Comparison of ENCODE assay signal across 9 cellular contexts in the genomic region with DNA sequence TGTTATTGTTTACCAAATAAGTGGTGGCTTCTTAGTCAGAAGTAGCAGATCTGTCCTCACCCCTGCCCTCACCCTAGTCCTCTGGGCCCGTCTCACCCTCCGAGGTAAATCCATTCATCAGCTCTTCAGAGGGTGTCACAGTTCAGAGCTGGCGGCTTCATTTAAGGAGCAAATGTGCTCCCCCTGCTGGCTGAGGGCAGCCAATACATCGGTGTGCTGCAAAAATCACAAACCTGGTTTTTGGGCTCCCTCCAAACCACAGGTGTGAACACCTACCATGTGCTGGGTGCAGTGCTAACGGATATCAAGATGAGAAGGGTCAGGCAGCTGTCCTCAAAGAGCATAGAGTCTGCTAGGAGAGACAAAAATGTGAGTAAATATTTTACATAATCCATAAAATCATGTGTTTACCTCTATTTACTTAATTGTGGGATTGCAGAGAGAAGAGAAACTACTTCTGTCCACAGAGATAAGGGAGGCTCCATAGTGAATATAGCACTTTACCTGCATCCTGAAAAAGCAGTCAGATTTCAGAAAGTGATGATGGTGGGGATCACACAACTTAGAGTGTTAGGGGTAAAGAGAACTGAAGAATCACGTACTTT. TPM values are rescaled to one million over a fixed set of nuclear protein-coding genes. Genes with fewer than 3 reads are reported as not detected.
DNase-seq lines count a peak whose midpoint lies in the region; ATAC-seq, FAIRE-seq and TF ChIP-seq lines count a peak whose summit lies in the region.
"Had no signal": no experiment of that assay in that cellular context is flagged by ENCODE, and none has a peak within 500 bp of the region (broad histone marks: within the 10 kb centered on the region; RNA-seq: fewer than 3 reads in every experiment).

No MANE protein-coding gene starts in this region.

- intact Hi-C loops in IMR-90 (cut with micrococcal nuclease), result loop anchor here (1.0 kb wide), 2 partner anchors 132 to 254 kb away; no protein-coding TSS in a partner anchor
- intact Hi-C loops in activated T-helper 1 cell treated with anti-CD3 and anti-CD28 coated beads, Interleukin-12 subunit alpha, Interleukin-12 subunit beta, Interleukin-2, Interleukin-4 antibody, amounts not matched to agents 30 ng/mL and 10 ng/mL and 1 ng/mL, durations not matched to agents 14 hours and 24 hours and 36 hours (cut with micrococcal nuclease), result loop anchor here (1.0 to 10.0 kb wide), 2 partner anchors 132 to 251 kb away; no protein-coding TSS in a partner anchor

- peak; percentile 42 to 63 for DNase-seq in NCI-H446 (lab: John Stamatoyannopoulos, UW)
- no peak for DNase-seq in NCI-H446 treated with DMSO at 0.1 percent for 48 hours (lab: John Stamatoyannopoulos, UW)
- peak; percentile 40 for DNase-seq in IMR-90
- peak; percentile 34 for DNase-seq in RCC 7860 (ENCODE audit: low spot score)
- peak; percentile 32 for DNase-seq in activated T-helper 1 cell treated with anti-CD3 and anti-CD28 coated beads, Interleukin-12 subunit alpha, Interleukin-12 subunit beta, Interleukin-2, Interleukin-4 antibody, amounts not matched to agents 30 ng/mL and 10 ng/mL and 1 ng/mL, durations not matched to agents 14 hours and 24 hours and 36 hours (ENCODE audit: low spot score)
- peak; percentile 55 for DNase-seq in fibroblast of villous mesenchyme (ENCODE audit: low read depth)
- DNase-seq in osteocyte (ENCODE audit: extremely low spot score, unreplicated experiment), result no peak
- peak in 1 of 2 donors; percentile 40 for DNase-seq in tibial nerve (ENCODE audit: low spot score in 2 of 2)

- 0% methylated on average over 1 of the region's 6 CpGs; no CpG with 5 or more reads in 1 of the 2 experiments for WGBS in IMR-90 (ENCODE audit: extremely low coverage in 2 of 2, insufficient read length in 1 of 2), 2 experiments
- WGBS in tibial nerve, 2 donors, result 11 to 19% methylated on average over 6 of the region's 6 CpGs

- H3K36me3 ChIP-seq in IMR-90 (ENCODE audit: control insufficient read depth, insufficient read depth, low read length) (no peaks in the 10 kb centered on the region), tibial nerve (no peaks in the 10 kb centered on the region)
- H3K36me3 ChIP-seq: BLaER1 treated with 17β-estradiol and CSF1 and Interleukin-3, amounts not matched to agents 10 nM and 100 nM had no signal

- H4K91ac ChIP-seq in IMR-90 (ENCODE audit: insufficient read depth, low read depth, low read length), result no peak overlapping the region

- H2BK20ac ChIP-seq in IMR-90 (ENCODE audit: low read depth, low read length), result no peak overlapping the region

- no peaks in the 10 kb centered on the region for H3K4me1 Mint-ChIP-seq in activated T-helper 1 cell treated with anti-CD3 and anti-CD28 coated beads, Interleukin-12 subunit alpha, Interleukin-12 subunit beta, Interleukin-2, Interleukin-4 antibody, amounts not matched to agents 30 ng/mL and 10 ng/mL and 1 ng/mL, durations not matched to agents 14 hours and 24 hours and 36 hours (ENCODE audit: low read depth)
- no peaks in the 10 kb centered on the region for H3K4me1 Mint-ChIP-seq in osteocyte (ENCODE audit: unreplicated experiment)

- H2AFZ ChIP-seq in IMR-90 (replicated peaks; ENCODE audit: low read length, poor library complexity), result peak overlapping the region; percentile 26

- H2BK120ac ChIP-seq in IMR-90 (ENCODE audit: low read depth, low read length), result no peak overlapping the region

- H2AK5ac ChIP-seq in IMR-90 (ENCODE audit: low read depth, low read length), result no peak overlapping the region

- no peaks in the 10 kb centered on the region for H3K79me1 ChIP-seq in IMR-90 (ENCODE audit: low read depth in 1 of 2, low read length in 2 of 2)

- H4K20me1 ChIP-seq in IMR-90 (ENCODE audit: insufficient read depth, low read length), result peaks cover 3% of the 10 kb centered on the region; the same call in 1 of the 2 replicates
- H4K20me1 ChIP-seq: BLaER1 treated with 17β-estradiol and CSF1 and Interleukin-3, amounts not matched to agents 10 nM and 100 nM had no signal

- dilution Hi-C loops in IMR-90 (cut with HindIII; ENCODE audit: low sequenced_read_pairs, unreplicated experiment), result no loop called here

- no peaks in the 10 kb centered on the region for H3K9me3 ChIP-seq in IMR-90 (ENCODE audit: control insufficient read depth, insufficient read depth, low read length)
- no peaks in the 10 kb centered on the region for H3K9me3 ChIP-seq in tibial nerve
- H3K9me3 ChIP-seq: BLaER1 treated with 17β-estradiol and CSF1 and Interleukin-3, amounts not matched to agents 10 nM and 100 nM had no signal

- H2BK5ac ChIP-seq in IMR-90 (ENCODE audit: low read depth, low read length, poor library complexity, severe bottlenecking), result no peak overlapping the region

- no peaks in the 10 kb centered on the region for H3K9me1 ChIP-seq in IMR-90 (ENCODE audit: insufficient read depth, low read length)

- TF ChIP-seq CTCF in IMR-90 (conservative IDR thresholded peaks at IDR 0.05; ENCODE audit: low read depth, low read length) (peak; percentile 67), fibroblast of villous mesenchyme (IDR thresholded peaks at IDR 0.05; ENCODE audit: insufficient read depth, low read depth, low read length) (peak; percentile 93), osteocyte (IDR thresholded peaks at IDR 0.05) (peak; percentile 92), tibial nerve (IDR thresholded peaks at IDR 0.05) (peak; percentile 69 to 91 (median 81))

- H3K27ac ChIP-seq in IMR-90 (ENCODE audit: insufficient read depth, low read length) (no peak overlapping the region), tibial nerve (no peak overlapping the region)
- H3K27ac ChIP-seq: BLaER1 treated with 17β-estradiol and CSF1 and Interleukin-3, amounts not matched to agents 10 nM and 100 nM had no signal

- POLR2A ChIA-PET in IMR-90 (lab: Charles Lee; ENCODE audit: unreplicated experiment), result no interaction called here

- no peaks in the 10 kb centered on the region for H3K36me3 Mint-ChIP-seq in activated T-helper 1 cell treated with anti-CD3 and anti-CD28 coated beads, Interleukin-12 subunit alpha, Interleukin-12 subunit beta, Interleukin-2, Interleukin-4 antibody, amounts not matched to agents 30 ng/mL and 10 ng/mL and 1 ng/mL, durations not matched to agents 14 hours and 24 hours and 36 hours (ENCODE audit: low read depth)
- no peaks in the 10 kb centered on the region for H3K36me3 Mint-ChIP-seq in osteocyte (ENCODE audit: unreplicated experiment)

- no peak overlapping the region for H3K4me3 Mint-ChIP-seq in activated T-helper 1 cell treated with anti-CD3 and anti-CD28 coated beads, Interleukin-12 subunit alpha, Interleukin-12 subunit beta, Interleukin-2, Interleukin-4 antibody, amounts not matched to agents 30 ng/mL and 10 ng/mL and 1 ng/mL, durations not matched to agents 14 hours and 24 hours and 36 hours
- no peak overlapping the region for H3K4me3 Mint-ChIP-seq in osteocyte (ENCODE audit: unreplicated experiment)

- H3K4me2 ChIP-seq in IMR-90 (ENCODE audit: low read depth, low read length), result no peak overlapping the region

- no peaks in the 10 kb centered on the region for H3K4me1 ChIP-seq in IMR-90 (ENCODE audit: control insufficient read depth, insufficient read depth, low read length)
- peaks cover 0 to 7% (median 0%) of the 10 kb centered on the region in 4 donors for H3K4me1 ChIP-seq in tibial nerve

- H4K8ac ChIP-seq in IMR-90 (ENCODE audit: low read depth in 2 of 2, low read length in 2 of 2), result no peak overlapping the region

- CTCF ChIA-PET in IMR-90 (lab: Yijun Ruan, JAX), result interaction anchor here (0.6 to 1.2 kb wide), 7 partner anchors 9 to 254 kb away, joined by 3 to 6 read pairs (median 4); no protein-coding TSS in a partner anchor

- H3K9me3 Mint-ChIP-seq in activated T-helper 1 cell treated with anti-CD3 and anti-CD28 coated beads, Interleukin-12 subunit alpha, Interleukin-12 subunit beta, Interleukin-2, Interleukin-4 antibody, amounts not matched to agents 30 ng/mL and 10 ng/mL and 1 ng/mL, durations not matched to agents 14 hours and 24 hours and 36 hours, result no peaks in the 10 kb centered on the region
- no peaks in the 10 kb centered on the region for H3K9me3 Mint-ChIP-seq in osteocyte (ENCODE audit: unreplicated experiment)

- H3K27me3 ChIP-seq in IMR-90 (ENCODE audit: control insufficient read depth, insufficient read depth, low read length), result peaks cover 12% of the 10 kb centered on the region
- H3K27me3 ChIP-seq in tibial nerve, result no peaks in the 10 kb centered on the region
- H3K27me3 ChIP-seq: BLaER1 treated with 17β-estradiol and CSF1 and Interleukin-3, amounts not matched to agents 10 nM and 100 nM had no signal

- no peak overlapping the region for H2AK9ac ChIP-seq in IMR-90 (replicated peaks; ENCODE audit: low read depth, low read length, poor library complexity)

- H3K14ac ChIP-seq in IMR-90 (replicated peaks; ENCODE audit: low read depth, low read length), result no peak overlapping the region

- in situ Hi-C loops in IMR-90 (cut with MboI; ENCODE audit: low sequenced_read_pairs), result loop anchor here (10.0 to 25.0 kb wide), 2 partner anchors 131 to 259 kb away; no protein-coding TSS in a partner anchor

- H3K9ac ChIP-seq in IMR-90 (ENCODE audit: low read depth, low read length), result no peak overlapping the region
- H3K9ac ChIP-seq: BLaER1 treated with 17β-estradiol and CSF1 and Interleukin-3, amounts not matched to agents 10 nM and 100 nM had no signal

- H3K18ac ChIP-seq in IMR-90 (ENCODE audit: low read depth, low read length), result no peak overlapping the region

- TF ChIP-seq RAD21 in IMR-90 (IDR thresholded peaks at IDR 0.05; ENCODE audit: low read length), result peak; percentile 46

- H3K4ac ChIP-seq in IMR-90 (ENCODE audit: low read depth, low read length), result no peak overlapping the region

- no peak overlapping the region for H3K27ac Mint-ChIP-seq in activated T-helper 1 cell treated with anti-CD3 and anti-CD28 coated beads, Interleukin-12 subunit alpha, Interleukin-12 subunit beta, Interleukin-2, Interleukin-4 antibody, amounts not matched to agents 30 ng/mL and 10 ng/mL and 1 ng/mL, durations not matched to agents 14 hours and 24 hours and 36 hours
- H3K27ac Mint-ChIP-seq in osteocyte (ENCODE audit: unreplicated experiment), result no peak overlapping the region

- no peak for TF ChIP-seq EP300 in tibial nerve (IDR thresholded peaks at IDR 0.05)

- no peak for TF ChIP-seq POLR2A in IMR-90 (IDR thresholded peaks at IDR 0.05; ENCODE audit: low read depth, low read length)
- no peak for TF ChIP-seq POLR2A in tibial nerve (IDR thresholded peaks at IDR 0.05)

- no peak overlapping the region for H3K4me3 ChIP-seq in IMR-90 (ENCODE audit: insufficient read depth, low read depth, low read length)
- H3K4me3 ChIP-seq in fibroblast of villous mesenchyme (ENCODE audit: low read depth, low read length), result no peak overlapping the region
- H3K4me3 ChIP-seq in tibial nerve, result no peak overlapping the region
- H3K4me3 ChIP-seq: BLaER1 treated with 17β-estradiol and CSF1 and Interleukin-3, amounts not matched to agents 10 nM and 100 nM had no signal

- H4K5ac ChIP-seq in IMR-90 (ENCODE audit: low read depth, low read length), result no peak overlapping the region

- H3K56ac ChIP-seq in IMR-90 (ENCODE audit: extremely low read depth, insufficient read depth, low read length), result no peak overlapping the region

- H2BK15ac ChIP-seq in IMR-90 (ENCODE audit: low read depth, low read length), result no peak overlapping the region

- ATAC-seq in IMR-90 (ENCODE audit: low read depth), result peak; percentile 92

- H3K27me3 Mint-ChIP-seq in activated T-helper 1 cell treated with anti-CD3 and anti-CD28 coated beads, Interleukin-12 subunit alpha, Interleukin-12 subunit beta, Interleukin-2, Interleukin-4 antibody, amounts not matched to agents 30 ng/mL and 10 ng/mL and 1 ng/mL, durations not matched to agents 14 hours and 24 hours and 36 hours (ENCODE audit: insufficient read depth), result peaks cover 29% of the 10 kb centered on the region
- H3K27me3 Mint-ChIP-seq in osteocyte (ENCODE audit: unreplicated experiment), result peaks cover 58% of the 10 kb centered on the region

- no TSS peak for BruUV-seq in IMR-90 (replicated peaks; lab: Mats Ljungman, UMichigan)

- no peak for FAIRE-seq in RCC 7860 (lab: Jason Lieb, UNC)

- no peak overlapping the region for H3K23ac ChIP-seq in IMR-90 (ENCODE audit: low read depth, low read length)

RNA-seq across cellular contexts. Expression of gene CRTAC1, which starts 15.5 kb away (rescaled TPM):
- total RNA-seq in IMR-90 (2012; rRNA removed) (not detected in 2 replicates), fibroblast of villous mesenchyme (not detected in 2 replicates), osteocyte (0.16 TPM in 2 replicates), tibial nerve (10 to 100 TPM; 17.5 to 35.1 (median 22.9) TPM)
- not detected in 2 replicates for polyA plus RNA-seq in IMR-90 (2012; rRNA removed)
- not detected in 2 replicates for polyA plus RNA-seq in IMR-90 (2012; cell fraction: cytosol; rRNA removed)
- polyA plus RNA-seq in IMR-90 (2012; cell fraction: nucleus; rRNA removed; ENCODE audit: low replicate concordance), result not detected in 2 replicates
- total RNA-seq in activated T-helper 1 cell treated with anti-CD3 and anti-CD28 coated beads, Interleukin-12 subunit alpha, Interleukin-12 subunit beta, Interleukin-2, Interleukin-4 antibody, amounts not matched to agents 30 ng/mL and 10 ng/mL and 1 ng/mL, durations not matched to agents 14 hours and 24 hours and 36 hours, result not detected in 2 replicates

Comparison
In these comparisons a context has a peak if more than half of its experiments do, and no peak if none do; other contexts are left out.
1. DNase-seq: peak in NCI-H446 (2 of 2), IMR-90 (single experiment), RCC 7860 (single experiment), activated T-helper 1 cell treated with anti-CD3 and anti-CD28 coated beads, Interleukin-12 subunit alpha, Interleukin-12 subunit beta, Interleukin-2, Interleukin-4 antibody, amounts not matched to agents 30 ng/mL and 10 ng/mL and 1 ng/mL, durations not matched to agents 14 hours and 24 hours and 36 hours (single experiment) and fibroblast of villous mesenchyme (single experiment); none in NCI-H446 treated with DMSO at 0.1 percent for 48 hours (single experiment) and osteocyte (single experiment).
2. RNA of gene CRTAC1, which starts 15.5 kb away (total RNA-seq): 17.5 to 35.1 TPM in tibial nerve; 0.16 TPM in osteocyte, not detected in IMR-90, not detected in activated T-helper 1 cell treated with anti-CD3 and anti-CD28 coated beads, Interleukin-12 subunit alpha, Interleukin-12 subunit beta, Interleukin-2, Interleukin-4 antibody, amounts not matched to agents 30 ng/mL and 10 ng/mL and 1 ng/mL, durations not matched to agents 14 hours and 24 hours and 36 hours and not detected in fibroblast of villous mesenchyme; every median in the first group is over 10 times any median in the second.
3. Peak in every context shown above with its lines, with median percentiles within 50 percentile points of each other: CTCF ChIP-seq.